ENCODE assay signal across 10 cellular contexts in genomic region chr16:85025781-85026653, GRCh38. TPM values are rescaled to one million over a fixed set of nuclear protein-coding genes. Genes with fewer than 3 reads are reported as not detected.
A peak's percentile ranks its signal among the peaks of the same experiment; 100 is the strongest.
DNase-seq lines count a peak whose midpoint lies in the region; ATAC-seq and TF ChIP-seq lines count a peak whose summit lies in the region.
"Had no signal": no experiment of that assay in that cellular context is flagged by ENCODE, and none has a peak within 500 bp of the region (broad histone marks: within the 10 kb centered on the region; RNA-seq: fewer than 3 reads in every experiment).

No MANE protein-coding gene starts in this region.

- no peak overlapping the region for H3K4me3 ChIP-seq in colonic mucosa
- H3K4me3 ChIP-seq in neutrophil (ENCODE audit: low read depth in 1 of 2, low read length in 1 of 2) = peak overlapping the region; percentile 94 to 99
- H3K4me3 ChIP-seq in esophagus muscularis mucosa = no peak overlapping the region
- H3K4me3 ChIP-seq: body of pancreas had no signal

- TF ChIP-seq EP300 in esophagus muscularis mucosa (IDR thresholded peaks at IDR 0.05) = no peak

- H3K36me3 ChIP-seq in colonic mucosa (no peaks in the 10 kb centered on the region), neutrophil (peaks cover under 1% of the 10 kb centered on the region), esophagus muscularis mucosa (no peaks in the 10 kb centered on the region)

- H3K27me3 ChIP-seq in colonic mucosa (no peaks in the 10 kb centered on the region), neutrophil (no peaks in the 10 kb centered on the region), esophagus muscularis mucosa (no peaks in the 10 kb centered on the region)
- H3K27me3 ChIP-seq: body of pancreas had no signal

- peak overlapping the region; percentile 71 for H3K27ac ChIP-seq in colonic mucosa
- H3K27ac ChIP-seq in neutrophil = peak overlapping the region; percentile 99
- no peak overlapping the region for H3K27ac ChIP-seq in esophagus muscularis mucosa (replicated peaks in 1 of 4)

- H3K9ac ChIP-seq in colonic mucosa (ENCODE audit: low read depth in 2 of 2, low read length in 2 of 2) = peak overlapping the region in 1 of 2 donors; percentile 90

- ATAC-seq in HG02588 (IDR thresholded peaks at IDR 0.05; ENCODE audit: unreplicated experiment) = no peak
- ATAC-seq: body of pancreas had no signal

- WGBS in esophagus muscularis mucosa = 85% methylated on average over 8 of the region's 8 CpGs

- intact Hi-C loops in colonic mucosa (cut with DNase I) (no loop called here), esophagus muscularis mucosa (cut with DNase I) (no loop called here)

- H3K4me1 ChIP-seq in colonic mucosa (peaks cover 17% of the 10 kb centered on the region), neutrophil (ENCODE audit: control insufficient read depth in 1 of 2, insufficient read depth in 1 of 2, low read depth in 1 of 2, low read length in 1 of 2) (peaks cover 57 to 61% of the 10 kb centered on the region in 2 experiments), esophagus muscularis mucosa (peaks cover 22 to 46% (median 40%) of the 10 kb centered on the region in 4 donors)

- TF ChIP-seq POLR2A in esophagus muscularis mucosa (IDR thresholded peaks at IDR 0.05; ENCODE audit: low read depth) = no peak

- H3K9me3 ChIP-seq in colonic mucosa (no peaks in the 10 kb centered on the region), neutrophil (no peaks in the 10 kb centered on the region), esophagus muscularis mucosa (no peaks in the 10 kb centered on the region)
- H3K9me3 ChIP-seq: body of pancreas had no signal

- no peak for TF ChIP-seq CTCF in colonic mucosa (IDR thresholded peaks at IDR 0.05)
- TF ChIP-seq CTCF in neutrophil (IDR thresholded peaks at IDR 0.05) = no peak
- no peak for TF ChIP-seq CTCF in esophagus muscularis mucosa (IDR thresholded peaks at IDR 0.05)

- DNase-seq in GF-D8 (lab: John Stamatoyannopoulos, UW) (peak; percentile 57), NOMO-1 treated with dmso at 0.1 percent for 144 hours (lab: John Stamatoyannopoulos, UW; ENCODE audit: unreplicated experiment) (peak; percentile 74), colonic mucosa (peak; percentile 77), esophagus muscularis mucosa (ENCODE audit: extremely low spot score) (no peak), dermis blood vessel endothelial cell (no peak), AG20443 (ENCODE audit: low spot score) (no peak)
- DNase-seq: body of pancreas, NCI-H510A treated with DMSO at 0.1 percent for 48 hours had no signal

RNA-seq across cellular contexts. Expression of gene KIAA0513, which starts 1.6 kb away (rescaled TPM):
- 10 to 100 TPM; 17.7 to 22.8 TPM for total RNA-seq in colonic mucosa
- total RNA-seq in esophagus muscularis mucosa = 10 to 100 TPM; 16.4 to 28.8 (median 23.4) TPM
- total RNA-seq in dermis blood vessel endothelial cell = 19.9 and 26.1 TPM in 2 replicates

RNA-seq across cellular contexts. Expression of gene ZDHHC7, which starts 14.7 kb away (rescaled TPM):
- total RNA-seq in colonic mucosa (10 to 100 TPM; 55.1 to 67.8 TPM), esophagus muscularis mucosa (10 to 100 TPM; 45.6 to 68.8 (median 54.3) TPM), dermis blood vessel endothelial cell (61.6 and 63.6 TPM in 2 replicates)

Comparison
In these comparisons a context has a peak if more than half of its experiments do, and no peak if none do; other contexts are left out.
1. DNase-seq: peak in GF-D8 (single experiment), NOMO-1 treated with dmso at 0.1 percent for 144 hours (single experiment) and colonic mucosa (single experiment); none in esophagus muscularis mucosa (single experiment), dermis blood vessel endothelial cell (single experiment) and AG20443 (single experiment).
2. H3K27ac ChIP-seq: peak in colonic mucosa (single experiment) and neutrophil (single experiment); none in esophagus muscularis mucosa (0 of 4).
3. H3K4me3 ChIP-seq: peak in neutrophil (2 of 2); none in colonic mucosa (single experiment) and esophagus muscularis mucosa (0 of 4).